1 cellular context compared by ENCODE assay signal in genomic region chr1:244862699-244863490, GRCh38.
A peak's percentile ranks its signal among the peaks of the same experiment; 100 is the strongest.
TF ChIP-seq lines count a peak whose summit lies in the region.

No MANE protein-coding gene starts in this region.

TF ChIP-seq in SK-N-SH, 30 proteins besides CTCF, POLR2A, EP300 and RAD21 (continued from another document):
- TF ChIP-seq NFIC (IDR thresholded peaks at IDR 0.05; ENCODE audit: borderline replicate concordance) = no peak; the same call in 1 of the 2 replicates
- TF ChIP-seq GABPA (IDR thresholded peaks at IDR 0.05; ENCODE audit: low read depth) = peak; percentile 66
- no peak for TF ChIP-seq ELF1 (IDR thresholded peaks at IDR 0.05)
- no peak for TF ChIP-seq JUND (IDR thresholded peaks at IDR 0.05)
- TF ChIP-seq YY1 (IDR thresholded peaks at IDR 0.05; ENCODE audit: low read depth) = peak; percentile 61; the same call in 1 of the 2 replicates
- no peak for TF ChIP-seq IRF3 (IDR thresholded peaks at IDR 0.05; ENCODE audit: low read depth, low read length)
- TF ChIP-seq SMC3 (IDR thresholded peaks at IDR 0.05; ENCODE audit: low read depth, low read length) = peak; percentile 2; the same call in 1 of the 2 replicates
- no peak for TF ChIP-seq TEAD4 (IDR thresholded peaks at IDR 0.05; ENCODE audit: borderline replicate concordance, insufficient read depth)
- no peak for TF ChIP-seq FOSL2 (IDR thresholded peaks at IDR 0.05; ENCODE audit: borderline replicate concordance, low read depth)
- TF ChIP-seq CHD2 (IDR thresholded peaks at IDR 0.05; ENCODE audit: low read length, partially characterized antibody) = peak; percentile 93
- no peak for TF ChIP-seq MEF2A (IDR thresholded peaks at IDR 0.05; ENCODE audit: borderline replicate concordance, low read depth)
- TF ChIP-seq USF2 (IDR thresholded peaks at IDR 0.05; ENCODE audit: borderline replicate concordance, low read depth, low read length) = no peak
- peak; percentile 93 for TF ChIP-seq MAX (IDR thresholded peaks at IDR 0.05; ENCODE audit: low read depth)
- TF ChIP-seq MXI1 (IDR thresholded peaks at IDR 0.05; ENCODE audit: low read depth, low read length) = peak; percentile 99
- no peak for TF ChIP-seq TCF12 (IDR thresholded peaks at IDR 0.05)
- TF ChIP-seq RXRA (IDR thresholded peaks at IDR 0.05; ENCODE audit: borderline replicate concordance, low read depth) = no peak
- peak; percentile 41 for TF ChIP-seq NRF1 (IDR thresholded peaks at IDR 0.05; ENCODE audit: low read depth, low read length)
- no peak for TF ChIP-seq FOXJ3 (CRISPR knock-in tag; IDR thresholded peaks at IDR 0.05)
- TF ChIP-seq USF1 (IDR thresholded peaks at IDR 0.05; ENCODE audit: borderline replicate concordance, low read depth) = no peak
- TF ChIP-seq REST (IDR thresholded peaks at IDR 0.05; ENCODE audit: low read depth, low read length) = peak; percentile 9; the same call in 1 of the 2 replicates
- TF ChIP-seq SIN3A (IDR thresholded peaks at IDR 0.05; ENCODE audit: borderline replicate concordance, low read depth, low read length) = peak; percentile 93; the same call in 1 of the 2 replicates
- no peak for TF ChIP-seq POLR2AphosphoS5 (IDR thresholded peaks at IDR 0.05; ENCODE audit: low read depth, low read length)
- TF ChIP-seq EZH2phosphoT487 (IDR thresholded peaks at IDR 0.05; ENCODE audit: borderline replicate concordance, low read depth) = no peak
